ENCODE assay signal across 29 cellular contexts in genomic region chr1:56451491-56451890, GRCh38.
DNase-seq lines count a peak whose midpoint lies in the region; ATAC-seq and TF ChIP-seq lines count a peak whose summit lies in the region.
"Had no signal": no experiment of that assay in that cellular context is flagged by ENCODE, and none has a peak within 500 bp of the region (broad histone marks: within the 10 kb centered on the region; RNA-seq: fewer than 3 reads in every experiment).

No MANE protein-coding gene starts in this region.

- H3K9me3 ChIP-seq in left ventricle myocardium inferior (replicated peaks) (no peaks in the 10 kb centered on the region), right atrium auricular region (no peaks in the 10 kb centered on the region), neural progenitor cell (ENCODE audit: low read depth) (no peaks in the 10 kb centered on the region)
- H3K9me3 ChIP-seq: adrenal gland, body of pancreas, SJCRH30, uterus had no signal

- H3K4me3 ChIP-seq in left ventricle myocardium inferior (no peak overlapping the region), right atrium auricular region (no peak overlapping the region), neural progenitor cell (no peak overlapping the region)
- H3K4me3 ChIP-seq: adrenal gland, body of pancreas, GM23338, SJCRH30, uterus had no signal

- H3K9ac ChIP-seq in neural progenitor cell = no peak overlapping the region

- H3K9me3 Mint-ChIP-seq in neural progenitor cell = no peaks in the 10 kb centered on the region
- H3K9me3 Mint-ChIP-seq in activated T-cell treated with anti-CD3 and anti-CD28 coated beads, Interleukin-2, amount 50 U/mL, for 72 hours = peaks cover 0 to 2% of the 10 kb centered on the region in 2 donors
- H3K9me3 Mint-ChIP-seq in immature natural killer cell = peaks cover 0 to 3% (median 0%) of the 10 kb centered on the region in 6 donors
- H3K9me3 Mint-ChIP-seq: GM23338, naive B cell, WTC11 had no signal

- H3K27ac Mint-ChIP-seq in neural progenitor cell (peak overlapping the region; percentile 39), immature natural killer cell (no peak overlapping the region)
- no peak overlapping the region for H3K27ac Mint-ChIP-seq in activated T-cell treated with anti-CD3 and anti-CD28 coated beads, Interleukin-2, amount 50 U/mL, for 72 hours
- H3K27ac Mint-ChIP-seq: activated CD8-positive, alpha-beta memory T cell treated with anti-CD3 and anti-CD28 coated beads, Interleukin-2, amount 10 ng/mL, durations not matched to agents 7 days and 5 days; CD4-positive, alpha-beta memory T cell; GM23338; HFFc6 had no signal

- H3K4me2 ChIP-seq in neural progenitor cell = no peak overlapping the region

- H3K4me1 ChIP-seq in left ventricle myocardium inferior (peaks cover 65% of the 10 kb centered on the region), right atrium auricular region (peaks cover 0 to 53% of the 10 kb centered on the region in 2 donors), neural progenitor cell (peaks cover 2% of the 10 kb centered on the region)
- H3K4me1 ChIP-seq: body of pancreas, SJCRH30 had no signal

- H3K27me3 ChIP-seq in left ventricle myocardium inferior (ENCODE audit: low read depth) = no peaks in the 10 kb centered on the region
- no peaks in the 10 kb centered on the region for H3K27me3 ChIP-seq in right atrium auricular region
- H3K27me3 ChIP-seq in neural progenitor cell = no peaks in the 10 kb centered on the region
- H3K27me3 ChIP-seq: adrenal gland, body of pancreas, uterus had no signal

- H3K79me2 ChIP-seq in neural progenitor cell (ENCODE audit: low read depth) = no peaks in the 10 kb centered on the region

- H3K27me3 Mint-ChIP-seq in neural progenitor cell (ENCODE audit: insufficient read depth, low read depth) (peaks cover 9% of the 10 kb centered on the region), immature natural killer cell (ENCODE audit: low read depth in 3 of 3) (peaks cover 0 to 2% (median 2%) of the 10 kb centered on the region in 3 donors)
- no peaks in the 10 kb centered on the region for H3K27me3 Mint-ChIP-seq in activated T-cell treated with anti-CD3 and anti-CD28 coated beads, Interleukin-2, amount 50 U/mL, for 72 hours (ENCODE audit: low read depth)
- H3K27me3 Mint-ChIP-seq: activated CD8-positive, alpha-beta memory T cell treated with anti-CD3 and anti-CD28 coated beads, Interleukin-2, amount 10 ng/mL, durations not matched to agents 7 days and 5 days had no signal

- intact Hi-C loops in left ventricle myocardium inferior (cut with micrococcal nuclease) = no loop called here
- intact Hi-C loops in left colon (cut with DNase I, micrococcal nuclease) = no loop called here

- H3K36me3 Mint-ChIP-seq in neural progenitor cell = no peaks in the 10 kb centered on the region
- no peaks in the 10 kb centered on the region for H3K36me3 Mint-ChIP-seq in activated T-cell treated with anti-CD3 and anti-CD28 coated beads, Interleukin-2, amount 50 U/mL, for 72 hours (ENCODE audit: insufficient read depth in 2 of 2)
- H3K36me3 Mint-ChIP-seq in immature natural killer cell = no peaks in the 10 kb centered on the region
- H3K36me3 Mint-ChIP-seq: activated CD8-positive, alpha-beta memory T cell treated with anti-CD3 and anti-CD28 coated beads, Interleukin-2, amount 10 ng/mL, durations not matched to agents 7 days and 5 days; CD4-positive, alpha-beta memory T cell; naive B cell; WTC11 had no signal

- peak; percentile 99 for ATAC-seq in left colon
- ATAC-seq in activated T-cell treated with anti-CD3 and anti-CD28 coated beads, Interleukin-2, amount 50 U/mL, for 72 hours (replicated peaks in 1 of 2) = no peak
- ATAC-seq: activated CD8-positive, alpha-beta memory T cell treated with anti-CD3 and anti-CD28 coated beads, Interleukin-2, amount 10 ng/mL, durations not matched to agents 7 days and 5 days; body of pancreas; GM23338; WTC11 had no signal

- no peaks in the 10 kb centered on the region for H4K20me1 ChIP-seq in neural progenitor cell (ENCODE audit: low read depth)

- H3K36me3 ChIP-seq in left ventricle myocardium inferior (no peaks in the 10 kb centered on the region), right atrium auricular region (no peaks in the 10 kb centered on the region), neural progenitor cell (no peaks in the 10 kb centered on the region)
- H3K36me3 ChIP-seq: adrenal gland, SJCRH30, uterus had no signal

- H3K4me1 Mint-ChIP-seq in neural progenitor cell (peaks cover 35% of the 10 kb centered on the region), immature natural killer cell (no peaks in the 10 kb centered on the region)
- H3K4me1 Mint-ChIP-seq in activated T-cell treated with anti-CD3 and anti-CD28 coated beads, Interleukin-2, amount 50 U/mL, for 72 hours (ENCODE audit: low read depth) = no peaks in the 10 kb centered on the region
- H3K4me1 Mint-ChIP-seq: activated CD8-positive, alpha-beta memory T cell treated with anti-CD3 and anti-CD28 coated beads, Interleukin-2, amount 10 ng/mL, durations not matched to agents 7 days and 5 days; CD4-positive, alpha-beta memory T cell had no signal

- H3K27ac ChIP-seq in left ventricle myocardium inferior (replicated peaks) (peak overlapping the region; percentile 37), right atrium auricular region (no peak overlapping the region), neural progenitor cell (no peak overlapping the region)
- H3K27ac ChIP-seq: body of pancreas, SJCRH30 had no signal

- no peak overlapping the region for H2AFZ ChIP-seq in neural progenitor cell (replicated peaks)
- H2AFZ ChIP-seq: GM23338 had no signal

- no peaks in the 10 kb centered on the region for H3F3A ChIP-seq in neural progenitor cell (ENCODE audit: low read depth)

- TF ChIP-seq CTCF in left ventricle myocardium inferior (IDR thresholded peaks at IDR 0.05; ENCODE audit: borderline replicate concordance) (no peak), right atrium auricular region (IDR thresholded peaks at IDR 0.05) (no peak), neural progenitor cell (IDR thresholded peaks at IDR 0.05) (no peak)

- DNase-seq in left ventricle myocardium inferior = no peak
- DNase-seq in right atrium auricular region (ENCODE audit: low spot score) = no peak
- peak; percentile 68 to 70 for DNase-seq in left colon
- no peak for DNase-seq in neural progenitor cell (ENCODE audit: low spot score)
- DNase-seq in activated T-cell treated with anti-CD3 and anti-CD28 coated beads, Interleukin-2, amount 50 U/mL, for 72 hours = no peak
- DNase-seq in NCI-H2227 (lab: John Stamatoyannopoulos, UW; ENCODE audit: unreplicated experiment) = no peak
- no peak for DNase-seq in immature natural killer cell
- DNase-seq in activated CD4-positive, CD25-positive, alpha-beta regulatory T cell treated with anti-CD3 and anti-CD28 coated beads, Interleukin-2, amount 50 U/mL, for 72 hours = no peak
- DNase-seq: activated CD4-positive, alpha-beta T cell treated with anti-CD3 and anti-CD28 coated beads, Interleukin-2, amount 50 U/mL, for 1 hour; activated CD8-positive, alpha-beta memory T cell treated with anti-CD3 and anti-CD28 coated beads, Interleukin-2, amount 10 ng/mL, durations not matched to agents 7 days and 5 days; activated naive CD4-positive, alpha-beta T cell treated with Interleukin-2 at 50 U/mL for 16 hours; CD4-positive, alpha-beta memory T cell; cerebellar nuclear complex; HFFc6; KBM-7; kidney glomerular epithelial cell; MM.1S; naive B cell; NCI-H1417; NCI-H2081 treated with DMSO at 0.1 percent for 48 hours; NCI-H82; SJCRH30; stimulated activated CD4-positive, alpha-beta T cell treated with anti-CD3 and anti-CD28 coated beads, Interleukin-12 subunit alpha, Interleukin-12 subunit beta, amount 100 ng/mL, for 4 hours; stimulated activated CD4-positive, alpha-beta T cell treated with anti-CD3 and anti-CD28 coated beads, Interleukin-4, amount 100 ng/mL, for 1 hour had no signal

- H3K4me3 Mint-ChIP-seq in neural progenitor cell (no peak overlapping the region), immature natural killer cell (no peak overlapping the region)
- no peak overlapping the region for H3K4me3 Mint-ChIP-seq in activated T-cell treated with anti-CD3 and anti-CD28 coated beads, Interleukin-2, amount 50 U/mL, for 72 hours
- H3K4me3 Mint-ChIP-seq: activated CD8-positive, alpha-beta memory T cell treated with anti-CD3 and anti-CD28 coated beads, Interleukin-2, amount 10 ng/mL, durations not matched to agents 7 days and 5 days; CD4-positive, alpha-beta memory T cell; GM23338; HFFc6; naive B cell; WTC11 had no signal

Comparison
In these comparisons a context has a peak if more than half of its experiments do, and no peak if none do; other contexts are left out.
1. DNase-seq: peak in left colon (2 of 2); none in left ventricle myocardium inferior (single experiment), right atrium auricular region (single experiment), neural progenitor cell (single experiment), activated T-cell treated with anti-CD3 and anti-CD28 coated beads, Interleukin-2, amount 50 U/mL, for 72 hours (0 of 2), NCI-H2227 (single experiment), immature natural killer cell (0 of 3) and activated CD4-positive, CD25-positive, alpha-beta regulatory T cell treated with anti-CD3 and anti-CD28 coated beads, Interleukin-2, amount 50 U/mL, for 72 hours (single experiment).